ENCODE assay signal across 1 cellular context in genomic region chr2:232292395-232293154, GRCh38.
TF ChIP-seq lines count a peak whose summit lies in the region.

No MANE protein-coding gene starts in this region.

TF ChIP-seq in K562, 482 proteins besides CTCF, POLR2A, EP300 and RAD21 (continued from another document):
- TF ChIP-seq HBP1 (CRISPR knock-in tag; IDR thresholded peaks at IDR 0.05): no peak
- no peak for TF ChIP-seq ZFP1 (CRISPR knock-in tag; IDR thresholded peaks at IDR 0.05)
- no peak for TF ChIP-seq TCFL5 (CRISPR knock-in tag; conservative IDR thresholded peaks at IDR 0.05)
- no peak for TF ChIP-seq ELF4 (CRISPR knock-in tag; IDR thresholded peaks at IDR 0.05)
- no peak for TF ChIP-seq NCOA4 (IDR thresholded peaks at IDR 0.05; ENCODE audit: partially characterized antibody)
- no peak for TF ChIP-seq NR1H2 (CRISPR knock-in tag; IDR thresholded peaks at IDR 0.05)
- no peak for TF ChIP-seq ESRRB (CRISPR knock-in tag; IDR thresholded peaks at IDR 0.05; ENCODE audit: borderline replicate concordance)
- no peak for TF ChIP-seq E2F1 (CRISPR knock-in tag; IDR thresholded peaks at IDR 0.05)
- TF ChIP-seq SETDB1 (IDR thresholded peaks at IDR 0.05; ENCODE audit: low read length): no peak
- TF ChIP-seq ZNF347 (CRISPR knock-in tag; IDR thresholded peaks at IDR 0.05; ENCODE audit: low read depth): no peak
- TF ChIP-seq MAFG (tag; conservative IDR thresholded peaks at IDR 0.05): no peak
- TF ChIP-seq CTCFL (IDR thresholded peaks at IDR 0.05; ENCODE audit: borderline replicate concordance, insufficient read depth, low read depth, low read length, poor library complexity, severe bottlenecking): peak; percentile 12
